In the genomic region with DNA sequence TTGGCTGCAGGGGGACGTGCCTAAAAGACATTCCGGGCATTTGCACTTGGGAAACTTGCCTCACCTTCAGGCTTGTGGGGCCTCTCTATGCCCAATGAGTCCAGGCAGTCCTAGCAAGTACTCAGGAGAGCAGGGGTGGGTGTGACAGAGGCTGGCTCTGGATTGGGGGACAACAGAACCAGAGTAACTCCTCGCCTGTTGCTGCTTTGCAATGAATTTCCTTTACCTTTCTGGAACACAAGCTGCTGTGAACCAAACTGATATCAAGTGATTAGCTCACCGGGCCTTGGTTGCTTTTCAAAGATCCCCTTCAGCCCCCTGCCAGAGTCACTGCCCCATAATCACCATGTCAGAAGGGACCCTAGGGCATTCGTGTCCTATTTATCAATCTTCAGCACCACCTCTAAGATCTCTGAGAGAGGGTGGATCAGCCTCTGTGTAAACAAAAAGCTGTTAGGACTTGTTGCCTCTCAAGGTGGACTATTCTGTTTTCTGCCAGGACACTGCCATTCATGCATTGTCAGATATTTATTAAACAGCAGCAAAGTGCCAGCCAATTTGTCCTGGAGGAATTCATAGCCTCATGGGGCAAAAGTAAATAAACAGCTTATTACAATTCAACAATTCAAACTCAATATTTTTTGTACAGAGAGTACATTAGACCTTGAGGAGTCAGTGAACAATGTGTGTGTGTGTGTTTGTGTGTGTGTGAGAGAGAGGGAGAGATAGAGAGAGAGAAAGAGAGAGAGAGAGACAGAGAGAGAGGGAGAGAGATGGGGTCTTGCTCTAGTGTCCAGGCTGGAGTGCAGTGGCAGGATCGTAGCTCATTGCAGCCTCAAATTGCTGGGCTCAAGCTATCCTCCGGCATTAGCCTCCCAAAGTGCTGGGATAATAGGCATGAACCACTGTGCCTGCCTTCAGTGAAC, we compare ENCODE assay signal across 1 cellular context.
TF ChIP-seq lines count a peak whose summit lies in the region.

No MANE protein-coding gene starts in this region.

TF ChIP-seq in HepG2, 621 proteins besides CTCF, POLR2A, EP300 and RAD21:
- TF ChIP-seq, protein P1, sequence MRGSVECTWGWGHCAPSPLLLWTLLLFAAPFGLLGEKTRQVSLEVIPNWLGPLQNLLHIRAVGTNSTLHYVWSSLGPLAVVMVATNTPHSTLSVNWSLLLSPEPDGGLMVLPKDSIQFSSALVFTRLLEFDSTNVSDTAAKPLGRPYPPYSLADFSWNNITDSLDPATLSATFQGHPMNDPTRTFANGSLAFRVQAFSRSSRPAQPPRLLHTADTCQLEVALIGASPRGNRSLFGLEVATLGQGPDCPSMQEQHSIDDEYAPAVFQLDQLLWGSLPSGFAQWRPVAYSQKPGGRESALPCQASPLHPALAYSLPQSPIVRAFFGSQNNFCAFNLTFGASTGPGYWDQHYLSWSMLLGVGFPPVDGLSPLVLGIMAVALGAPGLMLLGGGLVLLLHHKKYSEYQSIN (CRISPR knock-in tag; IDR thresholded peaks at IDR 0.05; ENCODE audit: borderline replicate concordance), result no peak
- TF ChIP-seq PLRG1 (conservative IDR thresholded peaks at IDR 0.05) (peak; percentile 58; the same call in 1 of the 2 replicates), EZH2 (conservative IDR thresholded peaks at IDR 0.05; ENCODE audit: low read depth, low read length) (0 out of 2 replicates have a peak, but pooled peaks have one; percentile 31), ZNF121 (CRISPR knock-in tag; IDR thresholded peaks at IDR 0.05) (peak; percentile 79; the same call in 1 of the 2 replicates), NR0B2 (CRISPR knock-in tag; IDR thresholded peaks at IDR 0.05) (0 out of 2 replicates have a peak, but pooled peaks have one; percentile 37), TRIM22 (IDR thresholded peaks at IDR 0.05) (0 out of 2 replicates have a peak, but pooled peaks have one; percentile 68), ZNF354B (CRISPR knock-in tag; IDR thresholded peaks at IDR 0.05) (0 out of 2 replicates have a peak, but pooled peaks have one; percentile 58)
- TF ChIP-seq, protein P2, sequence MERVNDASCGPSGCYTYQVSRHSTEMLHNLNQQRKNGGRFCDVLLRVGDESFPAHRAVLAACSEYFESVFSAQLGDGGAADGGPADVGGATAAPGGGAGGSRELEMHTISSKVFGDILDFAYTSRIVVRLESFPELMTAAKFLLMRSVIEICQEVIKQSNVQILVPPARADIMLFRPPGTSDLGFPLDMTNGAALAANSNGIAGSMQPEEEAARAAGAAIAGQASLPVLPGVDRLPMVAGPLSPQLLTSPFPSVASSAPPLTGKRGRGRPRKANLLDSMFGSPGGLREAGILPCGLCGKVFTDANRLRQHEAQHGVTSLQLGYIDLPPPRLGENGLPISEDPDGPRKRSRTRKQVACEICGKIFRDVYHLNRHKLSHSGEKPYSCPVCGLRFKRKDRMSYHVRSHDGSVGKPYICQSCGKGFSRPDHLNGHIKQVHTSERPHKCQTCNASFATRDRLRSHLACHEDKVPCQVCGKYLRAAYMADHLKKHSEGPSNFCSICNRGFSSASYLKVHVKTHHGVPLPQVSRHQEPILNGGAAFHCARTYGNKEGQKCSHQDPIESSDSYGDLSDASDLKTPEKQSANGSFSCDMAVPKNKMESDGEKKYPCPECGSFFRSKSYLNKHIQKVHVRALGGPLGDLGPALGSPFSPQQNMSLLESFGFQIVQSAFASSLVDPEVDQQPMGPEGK (CRISPR knock-in tag; IDR thresholded peaks at IDR 0.05), result no peak
- TF ChIP-seq, protein P3, sequence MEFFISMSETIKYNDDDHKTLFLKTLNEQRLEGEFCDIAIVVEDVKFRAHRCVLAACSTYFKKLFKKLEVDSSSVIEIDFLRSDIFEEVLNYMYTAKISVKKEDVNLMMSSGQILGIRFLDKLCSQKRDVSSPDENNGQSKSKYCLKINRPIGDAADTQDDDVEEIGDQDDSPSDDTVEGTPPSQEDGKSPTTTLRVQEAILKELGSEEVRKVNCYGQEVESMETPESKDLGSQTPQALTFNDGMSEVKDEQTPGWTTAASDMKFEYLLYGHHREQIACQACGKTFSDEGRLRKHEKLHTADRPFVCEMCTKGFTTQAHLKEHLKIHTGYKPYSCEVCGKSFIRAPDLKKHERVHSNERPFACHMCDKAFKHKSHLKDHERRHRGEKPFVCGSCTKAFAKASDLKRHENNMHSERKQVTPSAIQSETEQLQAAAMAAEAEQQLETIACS (CRISPR knock-in tag; IDR thresholded peaks at IDR 0.05), result 0 out of 2 replicates have a peak, but pooled peaks have one; percentile 23
- TF ChIP-seq, protein P4, sequence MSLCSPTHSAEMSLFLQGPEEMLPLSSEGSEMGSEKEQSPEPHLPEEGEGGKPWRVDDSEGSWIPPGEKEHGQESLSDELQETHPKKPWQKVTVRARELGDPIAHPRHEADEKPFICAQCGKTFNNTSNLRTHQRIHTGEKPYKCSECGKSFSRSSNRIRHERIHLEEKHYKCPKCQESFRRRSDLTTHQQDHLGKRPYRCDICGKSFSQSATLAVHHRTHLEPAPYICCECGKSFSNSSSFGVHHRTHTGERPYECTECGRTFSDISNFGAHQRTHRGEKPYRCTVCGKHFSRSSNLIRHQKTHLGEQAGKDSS (CRISPR knock-in tag; IDR thresholded peaks at IDR 0.05; ENCODE audit: borderline replicate concordance, low read depth), result no peak
